In genomic region chr11:67673358-67673757, GRCh38 we compare ENCODE assay signal across 26 cellular contexts. TPM values are rescaled to one million over a fixed set of nuclear protein-coding genes. Genes with fewer than 3 reads are reported as not detected.
DNase-seq lines count a peak whose midpoint lies in the region; ATAC-seq and TF ChIP-seq lines count a peak whose summit lies in the region.
"Had no signal": no experiment of that assay in that cellular context is flagged by ENCODE, and none has a peak within 500 bp of the region (broad histone marks: within the 10 kb centered on the region; RNA-seq: fewer than 3 reads in every experiment).

No MANE protein-coding gene starts in this region.

- peak overlapping the region; percentile 55 for H3K4me3 ChIP-seq in LNCaP clone FGC (ENCODE audit: low read depth, low read length)
- peak overlapping the region; percentile 60 to 67 for H3K4me3 ChIP-seq in esophagus (ENCODE audit: low read depth in 1 of 2, low read length in 2 of 2)
- H3K4me3 ChIP-seq in osteoblast (ENCODE audit: insufficient read depth, low read length) = no peak overlapping the region
- peak overlapping the region; percentile 41 for H3K4me3 ChIP-seq in suprapubic skin
- H3K4me3 ChIP-seq: BLaER1, HAP-1 had no signal

- TF ChIP-seq EP300 in suprapubic skin (IDR thresholded peaks at IDR 0.05) = no peak

- no peak for TF ChIP-seq POLR2A in suprapubic skin (IDR thresholded peaks at IDR 0.05)

- DNase-seq in LNCaP clone FGC (ENCODE audit: low read depth) (no peak), osteoblast (ENCODE audit: insufficient read length, low spot score, missing footprints) (peak; percentile 29), suprapubic skin (ENCODE audit: low spot score in 2 of 2) (peak in 1 of 2 donors; percentile 66), NCI-H187 treated with DMSO at 0.1 percent for 48 hours (lab: John Stamatoyannopoulos, UW) (no peak), NCI-H526 (lab: John Stamatoyannopoulos, UW) (no peak), SIG-M5 (lab: John Stamatoyannopoulos, UW) (no peak)
- DNase-seq: CD4-positive, alpha-beta T cell; DMS53; GOT3; HFFc6; IMR-90; KG1; NCI-H1048; NCI-H1417; NCI-H1694; NCI-H2081; NCI-H2227 treated with DMSO at 0.1 percent for 48 hours; NCI-H69; OCI-M1; SK-N-SH had no signal

- H3K79me2 ChIP-seq in osteoblast (ENCODE audit: insufficient read depth, low read length) = no peaks in the 10 kb centered on the region

- H3K27me3 ChIP-seq in esophagus (ENCODE audit: control insufficient read depth in 1 of 2, insufficient read depth in 2 of 2, low read length in 2 of 2) (no peaks in the 10 kb centered on the region), osteoblast (ENCODE audit: insufficient read depth, low read length) (peaks cover 3% of the 10 kb centered on the region), suprapubic skin (peaks cover 20% of the 10 kb centered on the region)
- H3K27me3 ChIP-seq: BLaER1 had no signal

- H2AFZ ChIP-seq in osteoblast (ENCODE audit: low read length) = no peak overlapping the region

- WGBS in esophagus, 2 donors = 78% methylated on average over 7 of the region's 7 CpGs
- WGBS in suprapubic skin = 80% methylated on average over 6 of the region's 7 CpGs

- H3K4me1 ChIP-seq in esophagus (ENCODE audit: control insufficient read depth in 2 of 2, insufficient read depth in 2 of 2, low read length in 1 of 2) (peaks cover 0 to 19% of the 10 kb centered on the region in 2 donors), osteoblast (ENCODE audit: insufficient read depth, low read length) (no peaks in the 10 kb centered on the region), suprapubic skin (peaks cover 22% of the 10 kb centered on the region)
- H3K4me1 ChIP-seq: HAP-1 had no signal

- H3K9me3 ChIP-seq in esophagus (ENCODE audit: control insufficient read depth in 2 of 2, insufficient read depth in 1 of 2, low read depth in 1 of 2, low read length in 1 of 2) (no peaks in the 10 kb centered on the region), osteoblast (ENCODE audit: low read depth, low read length) (no peaks in the 10 kb centered on the region), suprapubic skin (no peaks in the 10 kb centered on the region)
- H3K9me3 ChIP-seq: SK-N-SH had no signal

- no peak overlapping the region for H3K4me2 ChIP-seq in osteoblast (ENCODE audit: insufficient read depth, low read length)
- H3K4me2 ChIP-seq: BLaER1, SK-N-SH had no signal

- H4K20me1 ChIP-seq in osteoblast (ENCODE audit: insufficient read depth, low read length) = no peaks in the 10 kb centered on the region
- H4K20me1 ChIP-seq: BLaER1 had no signal

- no peak for ATAC-seq in HG03097 (IDR thresholded peaks at IDR 0.05; ENCODE audit: low FRiP score, unreplicated experiment)

- TF ChIP-seq CTCF in LNCaP clone FGC (IDR thresholded peaks at IDR 0.05; ENCODE audit: control insufficient read depth, extremely low read depth, insufficient read depth) (no peak), osteoblast (IDR thresholded peaks at IDR 0.05; ENCODE audit: extremely low read depth, low read depth, low read length) (no peak), suprapubic skin (IDR thresholded peaks at IDR 0.05) (no peak)

- peak overlapping the region in 1 of 2 donors; percentile 53 for H3K27ac ChIP-seq in esophagus (ENCODE audit: low read depth in 2 of 2, low read length in 1 of 2)
- no peak overlapping the region for H3K27ac ChIP-seq in osteoblast (ENCODE audit: low read depth, low read length)
- peak overlapping the region; percentile 86 for H3K27ac ChIP-seq in suprapubic skin
- H3K27ac ChIP-seq: BLaER1 had no signal

- H3K36me3 ChIP-seq in esophagus (ENCODE audit: control insufficient read depth in 2 of 2, insufficient read depth in 2 of 2, low read length in 1 of 2) (peaks cover 0 to 10% of the 10 kb centered on the region in 2 donors), osteoblast (ENCODE audit: insufficient read depth, low read length) (no peaks in the 10 kb centered on the region), suprapubic skin (no peaks in the 10 kb centered on the region)
- H3K36me3 ChIP-seq: BLaER1, HAP-1 had no signal

RNA-seq across cellular contexts. Expression of gene ALDH3B2, which starts 1.1 kb away (rescaled TPM):
- polyA plus RNA-seq in esophagus = 100 to 1,000 TPM in 1 of 2 donors, 10 to 100 TPM in 1; 62.8 to 120 TPM
- total RNA-seq in osteoblast (not detected in 2 replicates), suprapubic skin (100 to 1,000 TPM in 2 of 4 donors, 10 to 100 TPM in 2; 90.0 to 176 (median 105) TPM)
- total RNA-seq: CD4-positive, alpha-beta T cell; HFFc6; IMR-90; NCI-H460 had no signal
- polyA plus RNA-seq: AG04450, IMR-90, SK-N-SH had no signal

RNA-seq across cellular contexts. Expression of gene ACY3, which starts 22.8 kb away (rescaled TPM):
- polyA plus RNA-seq in esophagus = under 1 TPM; 0.08 to 0.11 TPM
- under 0.01 and 0.29 TPM in 2 replicates for total RNA-seq in osteoblast
- total RNA-seq in suprapubic skin = not detected
- total RNA-seq: HFFc6, IMR-90, NCI-H460 had no signal
- polyA plus RNA-seq: AG04450, IMR-90, SK-N-SH had no signal

RNA-seq across cellular contexts. Expression of gene TBX10, which starts 33.8 kb away (rescaled TPM):
- not detected for polyA plus RNA-seq in esophagus
- not detected in 2 replicates for total RNA-seq in osteoblast
- not detected for total RNA-seq in suprapubic skin
- total RNA-seq: CD4-positive, alpha-beta T cell; HFFc6; IMR-90; NCI-H460 had no signal
- polyA plus RNA-seq: AG04450, IMR-90, SK-N-SH had no signal

RNA-seq across cellular contexts. Expression of gene NUDT8, which starts 43.6 kb away (rescaled TPM):
- polyA plus RNA-seq in esophagus = 10 to 100 TPM; 43.1 to 59.3 TPM
- total RNA-seq in osteoblast (4.7 and 5.3 TPM in 2 replicates), suprapubic skin (10 to 100 TPM; 33.9 to 48.8 (median 46.3) TPM)

Comparison
In these comparisons a context has a peak if more than half of its experiments do, and no peak if none do; other contexts are left out.
1. RNA of gene ALDH3B2, which starts 1.1 kb away (total RNA-seq): 90.0 to 176 TPM in suprapubic skin; not detected in osteoblast; every median in the first group is over 10 times any median in the second.